8 cellular contexts compared by ENCODE assay signal in genomic region chr4:103019319-103020124, GRCh38. TPM values are rescaled to one million over a fixed set of nuclear protein-coding genes. Genes with fewer than 3 reads are reported as not detected.
A peak's percentile ranks its signal among the peaks of the same experiment; 100 is the strongest.
DNase-seq lines count a peak whose midpoint lies in the region; ATAC-seq and TF ChIP-seq lines count a peak whose summit lies in the region.

A gene with protein sequence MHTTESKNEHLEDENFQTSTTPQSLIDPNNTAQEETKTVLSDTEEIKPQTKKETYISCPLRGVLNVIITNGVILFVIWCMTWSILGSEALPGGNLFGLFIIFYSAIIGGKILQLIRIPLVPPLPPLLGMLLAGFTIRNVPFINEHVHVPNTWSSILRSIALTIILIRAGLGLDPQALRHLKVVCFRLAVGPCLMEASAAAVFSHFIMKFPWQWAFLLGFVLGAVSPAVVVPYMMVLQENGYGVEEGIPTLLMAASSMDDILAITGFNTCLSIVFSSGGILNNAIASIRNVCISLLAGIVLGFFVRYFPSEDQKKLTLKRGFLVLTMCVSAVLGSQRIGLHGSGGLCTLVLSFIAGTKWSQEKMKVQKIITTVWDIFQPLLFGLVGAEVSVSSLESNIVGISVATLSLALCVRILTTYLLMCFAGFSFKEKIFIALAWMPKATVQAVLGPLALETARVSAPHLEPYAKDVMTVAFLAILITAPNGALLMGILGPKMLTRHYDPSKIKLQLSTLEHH (minus strand): TSS chr4:103019705. CDS start chr4:102991711, 27,994 bp downstream.

- no peak for TF ChIP-seq RAD21 in IMR-90 (IDR thresholded peaks at IDR 0.05; ENCODE audit: low read length)

- peak within 1 kb of the TSS; percentile 100 for H4K5ac ChIP-seq in IMR-90 (ENCODE audit: low read depth, low read length)

- H3K4me1 Mint-ChIP-seq in natural killer cell treated with Interleukin-12 subunit alpha and Interleukin-12 subunit beta and Interleukin-15 and Interleukin-18, amount 100 ng/mL, for 72 hours (ENCODE audit: low read depth in 2 of 2) = peaks cover 9 to 14% of the 10 kb centered on the region in 2 donors
- peaks cover 17% of the 10 kb centered on the region for H3K4me1 Mint-ChIP-seq in stimulated activated naive CD8-positive, alpha-beta T cell treated with anti-CD3 and anti-CD28 coated beads, Interleukin-15, amount 100 ng/mL, for 72 hours

- no peaks in the 10 kb centered on the region for H3K36me3 Mint-ChIP-seq in natural killer cell treated with Interleukin-12 subunit alpha and Interleukin-12 subunit beta and Interleukin-15 and Interleukin-18, amount 100 ng/mL, for 72 hours

- peak within 1 kb of the TSS; percentile 59 for H2AK5ac ChIP-seq in IMR-90 (ENCODE audit: low read depth, low read length)

- no peaks in the 10 kb centered on the region for H3K27me3 Mint-ChIP-seq in natural killer cell treated with Interleukin-12 subunit alpha and Interleukin-12 subunit beta and Interleukin-15 and Interleukin-18, amount 100 ng/mL, for 72 hours
- no peaks in the 10 kb centered on the region for H3K27me3 Mint-ChIP-seq in stimulated activated naive CD8-positive, alpha-beta T cell treated with anti-CD3 and anti-CD28 coated beads, Interleukin-15, amount 100 ng/mL, for 72 hours

- no TSS peak for BruUV-seq in IMR-90 (replicated peaks; lab: Mats Ljungman, UMichigan)

- peak within 1 kb of the TSS; percentile 92 for H3K18ac ChIP-seq in IMR-90 (ENCODE audit: low read depth, low read length)

- peak within 1 kb of the TSS; percentile 82 for H3K4ac ChIP-seq in IMR-90 (ENCODE audit: low read depth, low read length)

- peak within 1 kb of the TSS; percentile 99 to 100 for H4K8ac ChIP-seq in IMR-90 (ENCODE audit: low read depth in 2 of 2, low read length in 2 of 2)

- peak within 1 kb of the TSS; percentile 84 for H3K27ac ChIP-seq in IMR-90 (ENCODE audit: insufficient read depth, low read length)

- DNase-seq in DMS53 (lab: John Stamatoyannopoulos, UW) (peak; percentile 95), IMR-90 (peak; percentile 97), RPMI7951 (ENCODE audit: low read depth) (peak; percentile 95), fibroblast of peridontal ligament (ENCODE audit: extremely low read depth) (peak; percentile 94)
- DNase-seq in activated T-helper 9 cell treated with anti-CD3 and anti-CD28 coated beads, Interleukin-2, amount 50 U/mL, for 16 hours (ENCODE audit: low read depth) = peak; percentile 91
- DNase-seq in natural killer cell treated with Interleukin-12 subunit alpha and Interleukin-12 subunit beta and Interleukin-15 and Interleukin-18, amount 100 ng/mL, for 72 hours (ENCODE audit: low spot score) = peak; percentile 96
- peak; percentile 92 to 95 for DNase-seq in stimulated activated naive CD8-positive, alpha-beta T cell treated with anti-CD3 and anti-CD28 coated beads, Interleukin-15, amount 100 ng/mL, for 72 hours

- in situ Hi-C loops in IMR-90 (cut with MboI; ENCODE audit: low sequenced_read_pairs) = loop anchor here (5.0 kb wide), 1 partner anchor 572 kb away; no protein-coding TSS in a partner anchor

- peak within 1 kb of the TSS; percentile 69 for H3K4me3 ChIP-seq in IMR-90 (ENCODE audit: insufficient read depth, low read depth, low read length)

- no peaks in the 10 kb centered on the region for H3K27me3 ChIP-seq in IMR-90 (ENCODE audit: control insufficient read depth, insufficient read depth, low read length)

- TF ChIP-seq POLR2A in IMR-90 (IDR thresholded peaks at IDR 0.05; ENCODE audit: low read depth, low read length) = peak; percentile 73; the same call in 1 of the 2 replicates

- peak within 1 kb of the TSS; percentile 78 for H4K91ac ChIP-seq in IMR-90 (ENCODE audit: insufficient read depth, low read depth, low read length)

- no peaks in the 10 kb centered on the region for H3K36me3 ChIP-seq in IMR-90 (ENCODE audit: control insufficient read depth, insufficient read depth, low read length)

- dilution Hi-C loops in IMR-90 (cut with HindIII; ENCODE audit: low sequenced_read_pairs, unreplicated experiment) = loop anchor here (25.0 kb wide), 1 partner anchor 407 kb away; no protein-coding TSS in a partner anchor

- H3K4me2 ChIP-seq in IMR-90 (ENCODE audit: low read depth, low read length) = peak within 1 kb of the TSS; percentile 96

- peak within 1 kb of the TSS; percentile 55; the same call in 2 of the 3 replicates for H2BK15ac ChIP-seq in IMR-90 (ENCODE audit: low read depth, low read length)

- peaks cover 6% of the 10 kb centered on the region for H3K9me1 ChIP-seq in IMR-90 (ENCODE audit: insufficient read depth, low read length)

- H3K9me3 Mint-ChIP-seq in natural killer cell treated with Interleukin-12 subunit alpha and Interleukin-12 subunit beta and Interleukin-15 and Interleukin-18, amount 100 ng/mL, for 72 hours = no peaks in the 10 kb centered on the region
- no peaks in the 10 kb centered on the region for H3K9me3 Mint-ChIP-seq in stimulated activated naive CD8-positive, alpha-beta T cell treated with anti-CD3 and anti-CD28 coated beads, Interleukin-15, amount 100 ng/mL, for 72 hours

- CTCF ChIA-PET in IMR-90 (lab: Yijun Ruan, JAX) = no interaction called here

- H3K14ac ChIP-seq in IMR-90 (replicated peaks; ENCODE audit: low read depth, low read length) = peak within 1 kb of the TSS; percentile 87

- peak within 1 kb of the TSS; percentile 64; the same call in 1 of the 2 replicates for H2BK120ac ChIP-seq in IMR-90 (ENCODE audit: low read depth, low read length)

- POLR2A ChIA-PET in IMR-90 (lab: Charles Lee; ENCODE audit: unreplicated experiment) = no interaction called here

- H2AFZ ChIP-seq in IMR-90 (replicated peaks; ENCODE audit: low read length, poor library complexity) = peak within 1 kb of the TSS; percentile 91

- peak within 1 kb of the TSS; percentile 71 for H2AK9ac ChIP-seq in IMR-90 (replicated peaks; ENCODE audit: low read depth, low read length, poor library complexity)

- intact Hi-C loops in IMR-90 (cut with micrococcal nuclease) = loop anchor here (2.0 to 5.0 kb wide), 2 partner anchors 58 to 79 kb away; partner anchors contain the start of genes BDH2 and SLC9B2

- peak within 1 kb of the TSS; percentile 90 to 92 for H3K27ac Mint-ChIP-seq in natural killer cell treated with Interleukin-12 subunit alpha and Interleukin-12 subunit beta and Interleukin-15 and Interleukin-18, amount 100 ng/mL, for 72 hours
- H3K27ac Mint-ChIP-seq in stimulated activated naive CD8-positive, alpha-beta T cell treated with anti-CD3 and anti-CD28 coated beads, Interleukin-15, amount 100 ng/mL, for 72 hours = peak within 1 kb of the TSS; percentile 98 to 99

- H3K9me3 ChIP-seq in IMR-90 (ENCODE audit: control insufficient read depth, insufficient read depth, low read length) = no peaks in the 10 kb centered on the region

- peaks cover 0 to 4% of the 10 kb centered on the region in 2 experiments; a peak in 1 of 4 replicates for H3K79me1 ChIP-seq in IMR-90 (ENCODE audit: low read depth in 1 of 2, low read length in 2 of 2)

- H2BK20ac ChIP-seq in IMR-90 (ENCODE audit: low read depth, low read length) = no peak within 1 kb of the TSS; the same call in 1 of the 2 replicates

- TF ChIP-seq CTCF in IMR-90 (conservative IDR thresholded peaks at IDR 0.05; ENCODE audit: low read depth, low read length) = no peak

- H2BK5ac ChIP-seq in IMR-90 (ENCODE audit: low read depth, low read length, poor library complexity, severe bottlenecking) = peak within 1 kb of the TSS; percentile 75

- peaks cover 4% of the 10 kb centered on the region; the same call in 1 of the 2 replicates for H3K4me1 ChIP-seq in IMR-90 (ENCODE audit: control insufficient read depth, insufficient read depth, low read length)

- WGBS in IMR-90 (ENCODE audit: extremely low coverage in 2 of 2, insufficient read length in 1 of 2), 2 experiments = 0% methylated on average over 21 of the region's 46 CpGs; no CpG with 5 or more reads in 1 of the 2 experiments

- ATAC-seq in GM21529 (IDR thresholded peaks at IDR 0.05; ENCODE audit: unreplicated experiment) (peak; percentile 99), IMR-90 (ENCODE audit: low read depth) (peak; percentile 99)
- ATAC-seq in natural killer cell treated with Interleukin-12 subunit alpha and Interleukin-12 subunit beta and Interleukin-15 and Interleukin-18, amount 100 ng/mL, for 72 hours = peak; percentile 99
- peak; percentile 99 for ATAC-seq in stimulated activated naive CD8-positive, alpha-beta T cell treated with anti-CD3 and anti-CD28 coated beads, Interleukin-15, amount 100 ng/mL, for 72 hours

- H3K56ac ChIP-seq in IMR-90 (ENCODE audit: extremely low read depth, insufficient read depth, low read length) = peak within 1 kb of the TSS; percentile 94

- peak within 1 kb of the TSS; percentile 78 for H3K23ac ChIP-seq in IMR-90 (ENCODE audit: low read depth, low read length)

- peak within 1 kb of the TSS; percentile 91 for H3K4me3 Mint-ChIP-seq in natural killer cell treated with Interleukin-12 subunit alpha and Interleukin-12 subunit beta and Interleukin-15 and Interleukin-18, amount 100 ng/mL, for 72 hours
- H3K4me3 Mint-ChIP-seq in stimulated activated naive CD8-positive, alpha-beta T cell treated with anti-CD3 and anti-CD28 coated beads, Interleukin-15, amount 100 ng/mL, for 72 hours = peak within 1 kb of the TSS; percentile 89 to 97

- H3K9ac ChIP-seq in IMR-90 (ENCODE audit: low read depth, low read length) = peak within 1 kb of the TSS; percentile 97

- no peaks in the 10 kb centered on the region for H4K20me1 ChIP-seq in IMR-90 (ENCODE audit: insufficient read depth, low read length)

TF ChIP-seq in IMR-90, 13 proteins besides CTCF, POLR2A, EP300 and RAD21:
- TF ChIP-seq FOS (IDR thresholded peaks at IDR 0.05; ENCODE audit: low read depth, low read length) = 0 out of 2 replicates have a peak, but pooled peaks have one; percentile 23
- no peak for TF ChIP-seq RFX5 (IDR thresholded peaks at IDR 0.05; ENCODE audit: low read depth, low read length)
- peak; percentile 96 for TF ChIP-seq MAZ (IDR thresholded peaks at IDR 0.05; ENCODE audit: borderline replicate concordance, low read depth, low read length)
- TF ChIP-seq CEBPB (IDR thresholded peaks at IDR 0.05; ENCODE audit: low read depth, low read length) = peak; percentile 99
- TF ChIP-seq MAFK (IDR thresholded peaks at IDR 0.05; ENCODE audit: low read depth, low read length) = no peak
- peak; percentile 63 for TF ChIP-seq BHLHE40 (IDR thresholded peaks at IDR 0.05; ENCODE audit: low read depth, low read length)

RNA-seq across cellular contexts. Expression of the gene that starts here (rescaled TPM):
- total RNA-seq in IMR-90 (2012; rRNA removed) = 0.18 and 0.28 TPM in 2 replicates
- polyA plus RNA-seq in IMR-90 (2012; rRNA removed) = 0.07 TPM in 1 of 2 replicates, not detected in the other
- 0.26 TPM in 1 of 2 replicates, not detected in the other for polyA plus RNA-seq in IMR-90 (2012; cell fraction: cytosol; rRNA removed)
- polyA plus RNA-seq in IMR-90 (2012; cell fraction: nucleus; rRNA removed; ENCODE audit: low replicate concordance) = 0.15 TPM in 1 of 2 replicates, not detected in the other
- total RNA-seq in RPMI7951 (2014; rRNA removed; shearing (Covaris generic)) = 0.24 and 0.49 TPM in 2 replicates
- total RNA-seq in natural killer cell treated with Interleukin-12 subunit alpha and Interleukin-12 subunit beta and Interleukin-15 and Interleukin-18, amount 100 ng/mL, for 72 hours = under 1 TPM in 1 of 2 donors, not detected in 1; 0.43 TPM

Comparison
In these comparisons a context has a peak if more than half of its experiments do, and no peak if none do; other contexts are left out.
1. Peak in every context shown above with its lines: DNase-seq, ATAC-seq, H3K4me3 ChIP-seq and H3K27ac ChIP-seq.
2. Peak in DNase-seq, ATAC-seq, H3K4me3 ChIP-seq, H3K27ac ChIP-seq, H3K9ac ChIP-seq and H3K4me2 ChIP-seq in IMR-90; RNA of the gene not detected or under 1 TPM.
3. Peak in DNase-seq in RPMI7951; RNA of the gene not detected or under 1 TPM.
4. Peak in DNase-seq and ATAC-seq in natural killer cell treated with Interleukin-12 subunit alpha and Interleukin-12 subunit beta and Interleukin-15 and Interleukin-18, amount 100 ng/mL, for 72 hours; RNA of the gene not detected or under 1 TPM.